1 cellular context compared by ENCODE assay signal in the genomic region with DNA sequence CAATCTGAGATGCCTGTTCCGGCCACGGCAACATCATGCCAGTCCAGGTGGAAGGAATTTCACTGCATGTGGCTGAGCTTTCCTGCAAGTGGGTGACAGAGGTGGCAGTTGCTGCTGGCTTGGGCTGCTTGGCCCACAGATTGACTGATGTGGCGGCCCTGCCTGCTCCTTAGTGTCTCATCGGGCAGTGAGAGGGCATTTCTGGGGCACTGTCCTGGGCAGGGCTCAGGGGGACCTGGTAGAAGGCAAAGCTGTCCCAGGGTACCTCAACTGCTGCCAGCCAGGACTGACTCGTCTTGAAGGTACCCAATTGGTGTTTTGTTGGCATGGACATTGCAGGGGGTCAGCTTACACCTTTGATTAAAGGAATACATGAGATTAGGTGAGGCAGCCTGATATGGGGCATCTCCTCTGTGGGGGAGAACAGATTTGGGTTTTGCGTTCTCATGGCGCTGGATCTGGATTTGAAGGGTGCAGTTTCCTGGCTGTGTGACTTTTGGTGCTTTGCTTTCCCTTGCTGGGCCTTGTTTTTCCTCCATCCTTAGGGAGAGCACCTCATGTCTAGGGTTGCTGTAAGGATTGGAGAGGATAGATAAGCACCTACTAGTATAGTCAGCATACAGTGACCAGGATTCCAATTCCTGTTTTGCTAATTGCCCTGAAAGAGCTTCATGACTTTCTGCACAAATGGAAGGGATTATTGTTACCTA.
TF ChIP-seq lines count a peak whose summit lies in the region.

No MANE protein-coding gene starts in this region.

TF ChIP-seq in K562, 482 proteins besides CTCF, POLR2A, EP300 and RAD21:
- TF ChIP-seq TARDBP (IDR thresholded peaks at IDR 0.05) (no peak), ZNF76 (CRISPR knock-in tag; IDR thresholded peaks at IDR 0.05; ENCODE audit: borderline replicate concordance) (no peak), BCOR (IDR thresholded peaks at IDR 0.05) (peak; percentile 80), KDM1A (IDR thresholded peaks at IDR 0.05) (peak in 1 of 2 experiments; percentile 51; a peak in 2 of 4 replicates), RBFOX2 (IDR thresholded peaks at IDR 0.05; ENCODE audit: low read depth, low read length) (peak; percentile 49), SIRT6 (IDR thresholded peaks at IDR 0.05; ENCODE audit: low read depth, low read length) (no peak), STAT5A (IDR thresholded peaks at IDR 0.05; ENCODE audit: borderline replicate concordance, low read length) (no peak), ZFP36 (IDR thresholded peaks at IDR 0.05; ENCODE audit: low read depth, low read length, partially characterized antibody) (peak; percentile 75), RBM25 (IDR thresholded peaks at IDR 0.05; ENCODE audit: low read depth, low read length, severe bottlenecking) (peak; percentile 92), ETV6 (IDR thresholded peaks at IDR 0.05; ENCODE audit: borderline replicate concordance in 1 of 2, low read depth in 2 of 2, low read length in 1 of 2) (no peak), ETV6 (CRISPR knock-in tag; IDR thresholded peaks at IDR 0.05; ENCODE audit: borderline replicate concordance) (no peak), ZNF444 (CRISPR knock-in tag; IDR thresholded peaks at IDR 0.05) (no peak), ZNF263 (CRISPR knock-in tag; IDR thresholded peaks at IDR 0.05; ENCODE audit: borderline replicate concordance) (no peak), RCOR1 (IDR thresholded peaks at IDR 0.05; ENCODE audit: borderline replicate concordance in 1 of 2, low read depth in 2 of 2, low read length in 2 of 2) (peak in 1 of 2 experiments; percentile 38; a peak in 1 of 4 replicates)
